In the genomic region with DNA sequence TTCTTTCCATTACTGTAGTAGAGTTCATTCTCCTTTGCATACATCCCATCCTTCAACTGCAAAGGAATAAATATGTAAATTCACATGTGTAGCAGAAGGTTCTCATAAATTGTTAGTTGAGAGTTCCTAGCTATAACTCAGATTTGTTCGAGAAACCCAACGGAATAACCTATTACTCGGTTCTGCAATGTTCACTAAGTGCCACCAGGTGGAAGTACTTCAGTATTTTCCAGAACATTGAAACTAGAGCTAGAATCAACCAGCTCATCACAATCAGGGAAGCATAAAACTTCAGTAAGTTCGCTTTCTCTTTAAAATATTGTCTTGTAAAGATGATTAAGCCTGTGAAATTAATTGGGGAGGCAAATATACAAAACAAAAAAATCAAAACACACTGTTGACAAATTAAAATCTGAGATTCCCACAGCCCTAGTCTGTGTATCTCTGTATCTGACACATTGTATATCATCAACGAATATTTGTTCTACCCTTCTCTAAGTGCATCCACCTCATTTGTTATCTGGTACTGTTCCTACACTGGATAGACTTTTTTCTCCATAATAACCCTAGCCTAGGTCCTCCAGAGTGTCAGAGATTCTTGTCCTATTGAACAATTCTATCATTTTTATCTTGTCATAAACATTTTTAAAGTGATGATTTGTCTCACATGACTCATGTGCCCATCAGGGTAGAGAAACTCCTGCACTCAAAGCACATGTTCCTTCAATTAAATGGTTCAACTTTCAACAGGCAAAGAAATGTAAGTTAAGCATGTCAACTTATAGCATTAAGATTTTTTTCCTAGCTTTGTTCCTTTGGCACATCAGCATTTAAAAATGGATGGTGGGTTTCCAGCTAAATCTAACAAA, we compare ENCODE assay signal across 8 cellular contexts. TPM values are rescaled to one million over a fixed set of nuclear protein-coding genes. Genes with fewer than 3 reads are reported as not detected.
DNase-seq lines count a peak whose midpoint lies in the region; ATAC-seq and TF ChIP-seq lines count a peak whose summit lies in the region.

No MANE protein-coding gene starts in this region.

- H3K27ac ChIP-seq in thoracic aorta = no peak overlapping the region

- H3K9me3 ChIP-seq in thoracic aorta = no peaks in the 10 kb centered on the region

- H3K4me1 ChIP-seq in thoracic aorta (ENCODE audit: control insufficient read depth in 1 of 2, low read depth in 2 of 2) = peaks cover 0 to 5% of the 10 kb centered on the region in 2 donors

- TF ChIP-seq CTCF in thoracic aorta (IDR thresholded peaks at IDR 0.05) = peak; percentile 59

- no peak overlapping the region for H3K4me3 ChIP-seq in H7 (ENCODE audit: insufficient read depth, low read depth, low read length)
- H3K4me3 ChIP-seq in thoracic aorta = peak overlapping the region; percentile 25

- H3K27me3 ChIP-seq in H7 (ENCODE audit: control insufficient read depth, insufficient read depth, low read length) (no peaks in the 10 kb centered on the region), thoracic aorta (replicated peaks; ENCODE audit: insufficient read depth) (no peaks in the 10 kb centered on the region)

- DNase-seq in NCI-H1417 (lab: John Stamatoyannopoulos, UW) (peak; percentile 9 to 69 (median 66)), NCI-H1417 treated with DMSO at 0.1 percent for 48 hours (lab: John Stamatoyannopoulos, UW) (no peak), H7 (peak; percentile 9), NCI-H1048 (lab: John Stamatoyannopoulos, UW) (peak; percentile 28), astrocyte of the hippocampus (ENCODE audit: low read depth, low spot score) (peak; percentile 66), iPS-NIHi11 (ENCODE audit: low spot score) (peak; percentile 30), thoracic aorta (ENCODE audit: low spot score) (no peak)

- no peaks in the 10 kb centered on the region for H3K36me3 ChIP-seq in H7 (replicated peaks; ENCODE audit: control insufficient read depth, insufficient read depth, low read length)
- H3K36me3 ChIP-seq in thoracic aorta = no peaks in the 10 kb centered on the region

- ATAC-seq in thoracic aorta (ENCODE audit: insufficient number of reproducible peaks, low FRiP score, low read depth) (peak; percentile 86), HG03571 (IDR thresholded peaks at IDR 0.05; ENCODE audit: unreplicated experiment) (no peak)

RNA-seq across cellular contexts. Expression of a gene that starts 31.9 kb away (rescaled TPM):
- total RNA-seq in H7 (2014; rRNA removed; shearing (Covaris generic)) = not detected in 2 replicates
- total RNA-seq in thoracic aorta = not detected

Comparison
In these comparisons a context has a peak if more than half of its experiments do, and no peak if none do; other contexts are left out.
1. DNase-seq: peak in NCI-H1417 (3 of 3), H7 (single experiment), NCI-H1048 (single experiment), astrocyte of the hippocampus (single experiment) and iPS-NIHi11 (single experiment); none in NCI-H1417 treated with DMSO at 0.1 percent for 48 hours (single experiment) and thoracic aorta (single experiment).